In the genomic region with DNA sequence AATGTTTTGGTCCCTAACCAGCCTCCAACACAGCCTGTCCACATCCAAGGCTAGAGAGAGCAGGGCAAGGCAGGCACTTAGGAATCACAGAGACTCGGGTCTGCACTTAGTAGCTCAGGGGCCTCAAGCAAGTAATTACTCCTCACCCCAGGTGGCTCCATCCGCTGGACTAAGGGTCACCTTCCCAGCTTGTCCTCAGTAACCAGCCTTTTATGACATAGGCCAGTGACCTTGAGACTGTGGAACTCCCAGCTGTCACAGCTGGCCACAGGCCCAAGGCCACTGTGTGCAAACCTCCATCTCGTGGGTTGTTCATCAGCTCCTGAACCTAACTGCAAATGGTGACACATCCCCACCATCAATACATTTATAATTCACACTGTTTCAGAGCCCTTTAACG, we compare ENCODE assay signal across 1 cellular context.
TF ChIP-seq lines count a peak whose summit lies in the region.

No MANE protein-coding gene starts in this region.

TF ChIP-seq in HepG2, 621 proteins besides CTCF, POLR2A, EP300 and RAD21 (continues in another document):
- TF ChIP-seq, protein P1, sequence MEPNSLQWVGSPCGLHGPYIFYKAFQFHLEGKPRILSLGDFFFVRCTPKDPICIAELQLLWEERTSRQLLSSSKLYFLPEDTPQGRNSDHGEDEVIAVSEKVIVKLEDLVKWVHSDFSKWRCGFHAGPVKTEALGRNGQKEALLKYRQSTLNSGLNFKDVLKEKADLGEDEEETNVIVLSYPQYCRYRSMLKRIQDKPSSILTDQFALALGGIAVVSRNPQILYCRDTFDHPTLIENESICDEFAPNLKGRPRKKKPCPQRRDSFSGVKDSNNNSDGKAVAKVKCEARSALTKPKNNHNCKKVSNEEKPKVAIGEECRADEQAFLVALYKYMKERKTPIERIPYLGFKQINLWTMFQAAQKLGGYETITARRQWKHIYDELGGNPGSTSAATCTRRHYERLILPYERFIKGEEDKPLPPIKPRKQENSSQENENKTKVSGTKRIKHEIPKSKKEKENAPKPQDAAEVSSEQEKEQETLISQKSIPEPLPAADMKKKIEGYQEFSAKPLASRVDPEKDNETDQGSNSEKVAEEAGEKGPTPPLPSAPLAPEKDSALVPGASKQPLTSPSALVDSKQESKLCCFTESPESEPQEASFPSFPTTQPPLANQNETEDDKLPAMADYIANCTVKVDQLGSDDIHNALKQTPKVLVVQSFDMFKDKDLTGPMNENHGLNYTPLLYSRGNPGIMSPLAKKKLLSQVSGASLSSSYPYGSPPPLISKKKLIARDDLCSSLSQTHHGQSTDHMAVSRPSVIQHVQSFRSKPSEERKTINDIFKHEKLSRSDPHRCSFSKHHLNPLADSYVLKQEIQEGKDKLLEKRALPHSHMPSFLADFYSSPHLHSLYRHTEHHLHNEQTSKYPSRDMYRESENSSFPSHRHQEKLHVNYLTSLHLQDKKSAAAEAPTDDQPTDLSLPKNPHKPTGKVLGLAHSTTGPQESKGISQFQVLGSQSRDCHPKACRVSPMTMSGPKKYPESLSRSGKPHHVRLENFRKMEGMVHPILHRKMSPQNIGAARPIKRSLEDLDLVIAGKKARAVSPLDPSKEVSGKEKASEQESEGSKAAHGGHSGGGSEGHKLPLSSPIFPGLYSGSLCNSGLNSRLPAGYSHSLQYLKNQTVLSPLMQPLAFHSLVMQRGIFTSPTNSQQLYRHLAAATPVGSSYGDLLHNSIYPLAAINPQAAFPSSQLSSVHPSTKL (CRISPR knock-in tag; IDR thresholded peaks at IDR 0.05): 0 out of 2 replicates have a peak, but pooled peaks have one; percentile 19
- TF ChIP-seq, protein P2, sequence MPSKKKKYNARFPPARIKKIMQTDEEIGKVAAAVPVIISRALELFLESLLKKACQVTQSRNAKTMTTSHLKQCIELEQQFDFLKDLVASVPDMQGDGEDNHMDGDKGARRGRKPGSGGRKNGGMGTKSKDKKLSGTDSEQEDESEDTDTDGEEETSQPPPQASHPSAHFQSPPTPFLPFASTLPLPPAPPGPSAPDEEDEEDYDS (CRISPR knock-in tag; IDR thresholded peaks at IDR 0.05): no peak
- TF ChIP-seq ZNF333 (CRISPR knock-in tag; IDR thresholded peaks at IDR 0.05; ENCODE audit: borderline replicate concordance) (no peak), HNF4A (CRISPR knock-in tag; IDR thresholded peaks at IDR 0.05) (peak; percentile 45), ZBTB21 (CRISPR knock-in tag; IDR thresholded peaks at IDR 0.05) (no peak), ZNF136 (CRISPR knock-in tag; IDR thresholded peaks at IDR 0.05; ENCODE audit: low read depth) (no peak), HDAC6 (IDR thresholded peaks at IDR 0.05; ENCODE audit: low read depth, low read length) (no peak), TAF1 (CRISPR knock-in tag; IDR thresholded peaks at IDR 0.05) (no peak), SMARCC2 (IDR thresholded peaks at IDR 0.05) (no peak), KLF11 (CRISPR knock-in tag; IDR thresholded peaks at IDR 0.05) (no peak), GATAD2A (CRISPR knock-in tag; IDR thresholded peaks at IDR 0.05) (peak; percentile 41; the same call in 1 of the 2 replicates), HMG20A (CRISPR knock-in tag; IDR thresholded peaks at IDR 0.05; ENCODE audit: borderline replicate concordance) (no peak), ESRRA (CRISPR knock-in tag; IDR thresholded peaks at IDR 0.05; ENCODE audit: low read depth) (peak; percentile 84; the same call in 1 of the 2 replicates), ZNF552 (CRISPR knock-in tag; IDR thresholded peaks at IDR 0.05; ENCODE audit: borderline replicate concordance) (no peak), ASH2L (IDR thresholded peaks at IDR 0.05; ENCODE audit: insufficient read length, low read depth, low read length) (no peak), SRSF9 (IDR thresholded peaks at IDR 0.05; ENCODE audit: borderline replicate concordance, insufficient read depth, low read depth, low read length, poor library complexity, severe bottlenecking) (no peak), PHB2 (IDR thresholded peaks at IDR 0.05; ENCODE audit: partially characterized antibody) (no peak), ZMAT3 (CRISPR knock-in tag; conservative IDR thresholded peaks at IDR 0.05) (no peak), SALL1 (CRISPR knock-in tag; IDR thresholded peaks at IDR 0.05) (peak; percentile 57; the same call in 1 of the 2 replicates), ZKSCAN8 (CRISPR knock-in tag; IDR thresholded peaks at IDR 0.05; ENCODE audit: borderline replicate concordance) (no peak), FOXJ3 (CRISPR knock-in tag; IDR thresholded peaks at IDR 0.05; ENCODE audit: borderline replicate concordance) (no peak), ZNF547 (CRISPR knock-in tag; IDR thresholded peaks at IDR 0.05) (no peak), ZC3H4 (CRISPR knock-in tag; IDR thresholded peaks at IDR 0.05; ENCODE audit: borderline replicate concordance) (no peak), MTF2 (CRISPR knock-in tag; IDR thresholded peaks at IDR 0.05; ENCODE audit: borderline replicate concordance) (no peak), AGO1 (IDR thresholded peaks at IDR 0.05; ENCODE audit: low read depth, low read length, poor library complexity, severe bottlenecking) (no peak)
- TF ChIP-seq, protein P3, sequence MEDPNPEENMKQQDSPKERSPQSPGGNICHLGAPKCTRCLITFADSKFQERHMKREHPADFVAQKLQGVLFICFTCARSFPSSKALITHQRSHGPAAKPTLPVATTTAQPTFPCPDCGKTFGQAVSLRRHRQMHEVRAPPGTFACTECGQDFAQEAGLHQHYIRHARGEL (CRISPR knock-in tag; IDR thresholded peaks at IDR 0.05): no peak
- TF ChIP-seq, protein P4, sequence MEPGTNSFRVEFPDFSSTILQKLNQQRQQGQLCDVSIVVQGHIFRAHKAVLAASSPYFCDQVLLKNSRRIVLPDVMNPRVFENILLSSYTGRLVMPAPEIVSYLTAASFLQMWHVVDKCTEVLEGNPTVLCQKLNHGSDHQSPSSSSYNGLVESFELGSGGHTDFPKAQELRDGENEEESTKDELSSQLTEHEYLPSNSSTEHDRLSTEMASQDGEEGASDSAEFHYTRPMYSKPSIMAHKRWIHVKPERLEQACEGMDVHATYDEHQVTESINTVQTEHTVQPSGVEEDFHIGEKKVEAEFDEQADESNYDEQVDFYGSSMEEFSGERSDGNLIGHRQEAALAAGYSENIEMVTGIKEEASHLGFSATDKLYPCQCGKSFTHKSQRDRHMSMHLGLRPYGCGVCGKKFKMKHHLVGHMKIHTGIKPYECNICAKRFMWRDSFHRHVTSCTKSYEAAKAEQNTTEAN (CRISPR knock-in tag; conservative IDR thresholded peaks at IDR 0.05): no peak
- TF ChIP-seq, protein P5, sequence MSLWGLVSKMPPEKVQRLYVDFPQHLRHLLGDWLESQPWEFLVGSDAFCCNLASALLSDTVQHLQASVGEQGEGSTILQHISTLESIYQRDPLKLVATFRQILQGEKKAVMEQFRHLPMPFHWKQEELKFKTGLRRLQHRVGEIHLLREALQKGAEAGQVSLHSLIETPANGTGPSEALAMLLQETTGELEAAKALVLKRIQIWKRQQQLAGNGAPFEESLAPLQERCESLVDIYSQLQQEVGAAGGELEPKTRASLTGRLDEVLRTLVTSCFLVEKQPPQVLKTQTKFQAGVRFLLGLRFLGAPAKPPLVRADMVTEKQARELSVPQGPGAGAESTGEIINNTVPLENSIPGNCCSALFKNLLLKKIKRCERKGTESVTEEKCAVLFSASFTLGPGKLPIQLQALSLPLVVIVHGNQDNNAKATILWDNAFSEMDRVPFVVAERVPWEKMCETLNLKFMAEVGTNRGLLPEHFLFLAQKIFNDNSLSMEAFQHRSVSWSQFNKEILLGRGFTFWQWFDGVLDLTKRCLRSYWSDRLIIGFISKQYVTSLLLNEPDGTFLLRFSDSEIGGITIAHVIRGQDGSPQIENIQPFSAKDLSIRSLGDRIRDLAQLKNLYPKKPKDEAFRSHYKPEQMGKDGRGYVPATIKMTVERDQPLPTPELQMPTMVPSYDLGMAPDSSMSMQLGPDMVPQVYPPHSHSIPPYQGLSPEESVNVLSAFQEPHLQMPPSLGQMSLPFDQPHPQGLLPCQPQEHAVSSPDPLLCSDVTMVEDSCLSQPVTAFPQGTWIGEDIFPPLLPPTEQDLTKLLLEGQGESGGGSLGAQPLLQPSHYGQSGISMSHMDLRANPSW (CRISPR knock-in tag; IDR thresholded peaks at IDR 0.05; ENCODE audit: borderline replicate concordance): no peak
- TF ChIP-seq, protein P6, sequence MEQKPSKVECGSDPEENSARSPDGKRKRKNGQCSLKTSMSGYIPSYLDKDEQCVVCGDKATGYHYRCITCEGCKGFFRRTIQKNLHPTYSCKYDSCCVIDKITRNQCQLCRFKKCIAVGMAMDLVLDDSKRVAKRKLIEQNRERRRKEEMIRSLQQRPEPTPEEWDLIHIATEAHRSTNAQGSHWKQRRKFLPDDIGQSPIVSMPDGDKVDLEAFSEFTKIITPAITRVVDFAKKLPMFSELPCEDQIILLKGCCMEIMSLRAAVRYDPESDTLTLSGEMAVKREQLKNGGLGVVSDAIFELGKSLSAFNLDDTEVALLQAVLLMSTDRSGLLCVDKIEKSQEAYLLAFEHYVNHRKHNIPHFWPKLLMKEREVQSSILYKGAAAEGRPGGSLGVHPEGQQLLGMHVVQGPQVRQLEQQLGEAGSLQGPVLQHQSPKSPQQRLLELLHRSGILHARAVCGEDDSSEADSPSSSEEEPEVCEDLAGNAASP (CRISPR knock-in tag; IDR thresholded peaks at IDR 0.05; ENCODE audit: borderline replicate concordance): peak; percentile 18; the same call in 1 of the 2 replicates
- TF ChIP-seq, protein P7, sequence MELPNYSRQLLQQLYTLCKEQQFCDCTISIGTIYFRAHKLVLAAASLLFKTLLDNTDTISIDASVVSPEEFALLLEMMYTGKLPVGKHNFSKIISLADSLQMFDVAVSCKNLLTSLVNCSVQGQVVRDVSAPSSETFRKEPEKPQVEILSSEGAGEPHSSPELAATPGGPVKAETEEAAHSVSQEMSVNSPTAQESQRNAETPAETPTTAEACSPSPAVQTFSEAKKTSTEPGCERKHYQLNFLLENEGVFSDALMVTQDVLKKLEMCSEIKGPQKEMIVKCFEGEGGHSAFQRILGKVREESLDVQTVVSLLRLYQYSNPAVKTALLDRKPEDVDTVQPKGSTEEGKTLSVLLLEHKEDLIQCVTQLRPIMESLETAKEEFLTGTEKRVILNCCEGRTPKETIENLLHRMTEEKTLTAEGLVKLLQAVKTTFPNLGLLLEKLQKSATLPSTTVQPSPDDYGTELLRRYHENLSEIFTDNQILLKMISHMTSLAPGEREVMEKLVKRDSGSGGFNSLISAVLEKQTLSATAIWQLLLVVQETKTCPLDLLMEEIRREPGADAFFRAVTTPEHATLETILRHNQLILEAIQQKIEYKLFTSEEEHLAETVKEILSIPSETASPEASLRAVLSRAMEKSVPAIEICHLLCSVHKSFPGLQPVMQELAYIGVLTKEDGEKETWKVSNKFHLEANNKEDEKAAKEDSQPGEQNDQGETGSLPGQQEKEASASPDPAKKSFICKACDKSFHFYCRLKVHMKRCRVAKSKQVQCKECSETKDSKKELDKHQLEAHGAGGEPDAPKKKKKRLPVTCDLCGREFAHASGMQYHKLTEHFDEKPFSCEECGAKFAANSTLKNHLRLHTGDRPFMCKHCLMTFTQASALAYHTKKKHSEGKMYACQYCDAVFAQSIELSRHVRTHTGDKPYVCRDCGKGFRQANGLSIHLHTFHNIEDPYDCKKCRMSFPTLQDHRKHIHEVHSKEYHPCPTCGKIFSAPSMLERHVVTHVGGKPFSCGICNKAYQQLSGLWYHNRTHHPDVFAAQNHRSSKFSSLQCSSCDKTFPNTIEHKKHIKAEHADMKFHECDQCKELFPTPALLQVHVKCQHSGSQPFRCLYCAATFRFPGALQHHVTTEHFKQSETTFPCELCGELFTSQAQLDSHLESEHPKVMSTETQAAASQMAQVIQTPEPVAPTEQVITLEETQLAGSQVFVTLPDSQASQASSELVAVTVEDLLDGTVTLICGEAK (IDR thresholded peaks at IDR 0.05): no peak
- TF ChIP-seq, protein P7 (CRISPR knock-in tag; IDR thresholded peaks at IDR 0.05): no peak
- TF ChIP-seq, protein P8, sequence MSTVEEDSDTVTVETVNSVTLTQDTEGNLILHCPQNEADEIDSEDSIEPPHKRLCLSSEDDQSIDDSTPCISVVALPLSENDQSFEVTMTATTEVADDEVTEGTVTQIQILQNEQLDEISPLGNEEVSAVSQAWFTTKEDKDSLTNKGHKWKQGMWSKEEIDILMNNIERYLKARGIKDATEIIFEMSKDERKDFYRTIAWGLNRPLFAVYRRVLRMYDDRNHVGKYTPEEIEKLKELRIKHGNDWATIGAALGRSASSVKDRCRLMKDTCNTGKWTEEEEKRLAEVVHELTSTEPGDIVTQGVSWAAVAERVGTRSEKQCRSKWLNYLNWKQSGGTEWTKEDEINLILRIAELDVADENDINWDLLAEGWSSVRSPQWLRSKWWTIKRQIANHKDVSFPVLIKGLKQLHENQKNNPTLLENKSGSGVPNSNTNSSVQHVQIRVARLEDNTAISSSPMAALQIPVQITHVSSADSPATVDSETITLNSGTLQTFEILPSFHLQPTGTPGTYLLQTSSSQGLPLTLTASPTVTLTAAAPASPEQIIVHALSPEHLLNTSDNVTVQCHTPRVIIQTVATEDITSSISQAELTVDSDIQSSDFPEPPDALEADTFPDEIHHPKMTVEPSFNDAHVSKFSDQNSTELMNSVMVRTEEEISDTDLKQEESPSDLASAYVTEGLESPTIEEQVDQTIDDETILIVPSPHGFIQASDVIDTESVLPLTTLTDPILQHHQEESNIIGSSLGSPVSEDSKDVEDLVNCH (CRISPR knock-in tag; IDR thresholded peaks at IDR 0.05): no peak
